In genomic region chr13:49248433-49249002, GRCh38 we compare ENCODE assay signal across 1 cellular context.
TF ChIP-seq lines count a peak whose summit lies in the region.

No MANE protein-coding gene starts in this region.

TF ChIP-seq in K562, 482 proteins besides CTCF, POLR2A, EP300 and RAD21 (continued from another document):
- TF ChIP-seq ETS1 (conservative IDR thresholded peaks at IDR 0.05; ENCODE audit: control insufficient read depth, low read depth, low read length), result no peak
